ENCODE assay signal across 13 cellular contexts in genomic region chr1:153122831-153123421, GRCh38. TPM values are rescaled to one million over a fixed set of nuclear protein-coding genes. Genes with fewer than 3 reads are reported as not detected.
DNase-seq lines count a peak whose midpoint lies in the region; ATAC-seq, FAIRE-seq and TF ChIP-seq lines count a peak whose summit lies in the region.
"Had no signal": no experiment of that assay in that cellular context is flagged by ENCODE, and none has a peak within 500 bp of the region (broad histone marks: within the 10 kb centered on the region; RNA-seq: fewer than 3 reads in every experiment).

No MANE protein-coding gene starts in this region.

- H3K27ac Mint-ChIP-seq in MCF 10A (ENCODE audit: low read depth, unreplicated experiment) (peak overlapping the region; percentile 84), progenitor cell of endocrine pancreas (peak overlapping the region; percentile 96)

- no peak overlapping the region for H3K9ac ChIP-seq in HepG2 (ENCODE audit: insufficient read depth, low read depth, low read length)

- no peaks in the 10 kb centered on the region for H3K27me3 ChIP-seq in left lung
- H3K27me3 ChIP-seq in HepG2 (ENCODE audit: control insufficient read depth in 1 of 2, insufficient read depth in 2 of 2, low read length in 2 of 2): no peaks in the 10 kb centered on the region
- H3K27me3 ChIP-seq: transverse colon had no signal

- H3K4me3 Mint-ChIP-seq in MCF 10A (ENCODE audit: unreplicated experiment) (peak overlapping the region; percentile 24), progenitor cell of endocrine pancreas (ENCODE audit: low read depth) (no peak overlapping the region)
- H3K4me3 Mint-ChIP-seq: activated T-cell treated with anti-CD3 and anti-CD28 coated beads, Interleukin-2, amount 50 U/mL, for 4 hours had no signal

- H4K20me1 ChIP-seq in HepG2 (ENCODE audit: insufficient read depth, low read length): no peaks in the 10 kb centered on the region

- no peaks in the 10 kb centered on the region for H3K27me3 Mint-ChIP-seq in MCF 10A (ENCODE audit: insufficient read depth, unreplicated experiment)
- no peaks in the 10 kb centered on the region for H3K27me3 Mint-ChIP-seq in progenitor cell of endocrine pancreas

- in situ Hi-C loops in HepG2 (cut with HindIII; ENCODE audit: extremely low pct_ligation_motif_present, low pct_unique_long_range_greater_than_20kb): no loop called here

- H3K36me3 ChIP-seq in left lung: no peaks in the 10 kb centered on the region
- H3K36me3 ChIP-seq in HepG2 (replicated peaks in 1 of 2; ENCODE audit: control insufficient read depth in 1 of 2, insufficient read depth in 2 of 2, low read length in 2 of 2): no peaks in the 10 kb centered on the region
- H3K36me3 ChIP-seq: transverse colon had no signal

- H3K4me2 ChIP-seq in HepG2 (ENCODE audit: low read depth, low read length): no peak overlapping the region

- H3K9me3 Mint-ChIP-seq in MCF 10A (ENCODE audit: unreplicated experiment) (peaks cover 15% of the 10 kb centered on the region), progenitor cell of endocrine pancreas (ENCODE audit: low read depth) (peaks cover 15% of the 10 kb centered on the region)

- TF ChIP-seq CTCF in MCF 10A (IDR thresholded peaks at IDR 0.05; ENCODE audit: unreplicated experiment): no peak
- TF ChIP-seq CTCF in progenitor cell of endocrine pancreas (IDR thresholded peaks at IDR 0.05; ENCODE audit: unreplicated experiment): no peak
- no peak for TF ChIP-seq CTCF in left lung (IDR thresholded peaks at IDR 0.05)
- no peak for TF ChIP-seq CTCF in foreskin fibroblast (IDR thresholded peaks at IDR 0.05; ENCODE audit: low read depth, low read length)
- TF ChIP-seq CTCF in HepG2 (CRISPR knock-in tag; IDR thresholded peaks at IDR 0.05): no peak
- TF ChIP-seq CTCF in D721Med (IDR thresholded peaks at IDR 0.05; ENCODE audit: insufficient read depth, missing control alignments): no peak

- DNase-seq in NCI-H1930 (lab: John Stamatoyannopoulos, UW): peak; percentile 50 to 71
- peak; percentile 95 for DNase-seq in MCF 10A (ENCODE audit: unreplicated experiment)
- DNase-seq in progenitor cell of endocrine pancreas (ENCODE audit: low spot score, unreplicated experiment): no peak
- DNase-seq in left lung: no peak
- DNase-seq in foreskin fibroblast: no peak
- DNase-seq in HepG2 (ENCODE audit: low spot score): no peak
- no peak for DNase-seq in D721Med (ENCODE audit: insufficient read length, low spot score)
- DNase-seq: activated T-cell treated with anti-CD3 and anti-CD28 coated beads, Interleukin-2, amount 50 U/mL, for 4 hours; transverse colon had no signal

- H3K9me3 ChIP-seq in left lung: no peaks in the 10 kb centered on the region
- H3K9me3 ChIP-seq in HepG2 (ENCODE audit: low read length): no peaks in the 10 kb centered on the region
- H3K9me3 ChIP-seq: transverse colon had no signal

- no peak overlapping the region for H2AFZ ChIP-seq in HepG2 (ENCODE audit: low read length)

- intact Hi-C loops in MCF 10A (cut with micrococcal nuclease) (no loop called here), left lung (cut with DNase I) (no loop called here), HepG2 (cut with micrococcal nuclease; ENCODE audit: unreplicated experiment) (no loop called here)

- FAIRE-seq in HepG2 (lab: Jason Lieb, UNC): no peak
- FAIRE-seq in D721Med (lab: Jason Lieb, UNC): no peak

- WGBS in HepG2 (ENCODE audit: low lambda C conversion rate): 28% methylated on average over 3 of the region's 3 CpGs

- H3K36me3 Mint-ChIP-seq in MCF 10A (ENCODE audit: insufficient read depth, unreplicated experiment): no peaks in the 10 kb centered on the region
- peaks cover 1% of the 10 kb centered on the region for H3K36me3 Mint-ChIP-seq in progenitor cell of endocrine pancreas (ENCODE audit: insufficient read depth)

- TF ChIP-seq EP300 in HepG2 (IDR thresholded peaks at IDR 0.05; ENCODE audit: low read depth in 2 of 2, low read length in 2 of 2): no peak
- no peak for TF ChIP-seq EP300 in HepG2 (CRISPR knock-in tag; IDR thresholded peaks at IDR 0.05; ENCODE audit: borderline replicate concordance)

- H3K4me1 ChIP-seq in left lung (no peaks in the 10 kb centered on the region), HepG2 (ENCODE audit: insufficient read depth, low read length) (no peaks in the 10 kb centered on the region)
- H3K4me1 ChIP-seq: transverse colon had no signal

- POLR2A ChIA-PET in MCF 10A (lab: Yijun Ruan, JAX) (interaction anchor here (0.6 to 2.0 kb wide), 11 partner anchors 9 to 371 kb away, joined by 3 to 16 read pairs (median 5); partner anchors contain the start of gene SPRR2F), HepG2 (lab: Yijun Ruan, JAX) (no interaction called here)

- H3K4me1 Mint-ChIP-seq in MCF 10A (ENCODE audit: insufficient read depth, unreplicated experiment): peaks cover 12% of the 10 kb centered on the region
- peaks cover 30% of the 10 kb centered on the region for H3K4me1 Mint-ChIP-seq in progenitor cell of endocrine pancreas (ENCODE audit: low read depth)

- H3K4me3 ChIP-seq in left lung (no peak overlapping the region), foreskin fibroblast (ENCODE audit: low read depth in 1 of 2, low read length in 2 of 2) (no peak overlapping the region), HepG2 (replicated peaks in 1 of 3; ENCODE audit: insufficient read depth in 1 of 3, low read depth in 2 of 3, low read length in 3 of 3) (no peak overlapping the region)
- H3K4me3 ChIP-seq: transverse colon had no signal

- no peak for TF ChIP-seq RAD21 in HepG2 (CRISPR knock-in tag; IDR thresholded peaks at IDR 0.05)

- no peak for TF ChIP-seq POLR2A in HepG2 (IDR thresholded peaks at IDR 0.05; ENCODE audit: insufficient read depth in 1 of 2, low read depth in 2 of 2, low read length in 2 of 2)

- ATAC-seq in GM21786 (IDR thresholded peaks at IDR 0.05; ENCODE audit: unreplicated experiment): peak; percentile 42
- ATAC-seq in left lung: no peak
- ATAC-seq in HepG2: no peak
- ATAC-seq: activated T-cell treated with anti-CD3 and anti-CD28 coated beads, Interleukin-2, amount 50 U/mL, for 4 hours had no signal

- H3K79me2 ChIP-seq in HepG2 (ENCODE audit: insufficient read depth, low read length): no peaks in the 10 kb centered on the region

- BruUV-seq in MCF 10A (replicated peaks; lab: Mats Ljungman, UMichigan) (TSS peak; percentile 84), HepG2 (replicated peaks; lab: Mats Ljungman, UMichigan) (no TSS peak)

- H3K27ac ChIP-seq in left lung: no peak overlapping the region
- no peak overlapping the region for H3K27ac ChIP-seq in HepG2 (ENCODE audit: extremely low read length, insufficient read depth, low read length)
- H3K27ac ChIP-seq: transverse colon had no signal

- CTCF ChIA-PET in MCF 10A (lab: Yijun Ruan, JAX) (interaction anchor here (0.6 to 1.3 kb wide), 7 partner anchors 9 to 203 kb away, joined by 3 to 4 read pairs (median 3); partner anchors contain the start of gene SPRR2F), HepG2 (lab: Yijun Ruan, JAX; ENCODE audit: low intra/inter-chr PET ratio, low total read pairs) (no interaction called here)

RNA-seq across cellular contexts. Expression of gene SPRR2F, which starts 9.6 kb away (rescaled TPM):
- total RNA-seq in MCF 10A (2022) (not detected in 2 replicates), progenitor cell of endocrine pancreas (1.7 and 4.0 TPM in 2 replicates), left lung (not detected), HepG2 (2016; rRNA removed; fragmentation: Illumina TruSeq; extraction: Trizol) (not detected in 2 replicates)
- total RNA-seq in HepG2 (2016; cell fraction: cytosol; rRNA removed; fragmentation: Illumina TruSeq; extraction: Trizol; ENCODE audit: low read depth): not detected in 2 replicates
- not detected in 2 replicates for total RNA-seq in HepG2 (2016; cell fraction: insoluble cytoplasmic fraction; rRNA removed; fragmentation: Illumina TruSeq; extraction: Trizol)
- total RNA-seq in HepG2 (2016; cell fraction: membrane; rRNA removed; fragmentation: Illumina TruSeq; extraction: Trizol): not detected in 2 replicates
- total RNA-seq in HepG2 (2016; cell fraction: nucleus; rRNA removed; fragmentation: Illumina TruSeq; extraction: Trizol): not detected in 2 replicates
- polyA plus RNA-seq in HepG2 (2011; rRNA removed): not detected in 2 replicates
- not detected in 2 replicates for polyA plus RNA-seq in HepG2 (2011; cell fraction: cytosol; rRNA removed)
- polyA plus RNA-seq in HepG2 (2011; cell fraction: nucleus; rRNA removed): not detected in 2 replicates
- not detected in 2 replicates for polyA plus RNA-seq in HepG2 (2012)
- not detected in 2 replicates for polyA plus RNA-seq in HepG2 (2016; cell fraction: cytosol; fragmentation: Illumina TruSeq; extraction: Trizol; ENCODE audit: low read depth)
- polyA plus RNA-seq in HepG2 (2016; cell fraction: insoluble cytoplasmic fraction; fragmentation: Illumina TruSeq; extraction: Trizol; ENCODE audit: low read depth): not detected in 2 replicates
- polyA plus RNA-seq in HepG2 (2016; cell fraction: membrane; fragmentation: Illumina TruSeq; extraction: Trizol; ENCODE audit: low read depth): not detected in 2 replicates
- polyA plus RNA-seq in HepG2 (2016; cell fraction: nucleus; fragmentation: Illumina TruSeq; extraction: Trizol; ENCODE audit: insufficient read depth, low read depth): not detected in 2 replicates
- polyA minus RNA-seq in HepG2 (2011; rRNA and poly(A)+ RNA removed; ENCODE audit: low replicate concordance): not detected in 2 replicates
- not detected in 2 replicates for polyA minus RNA-seq in HepG2 (2011; cell fraction: cytosol; rRNA and poly(A)+ RNA removed)
- polyA minus RNA-seq in HepG2 (2011; cell fraction: nucleus; rRNA and poly(A)+ RNA removed): not detected in 2 replicates
- total RNA-seq: activated T-cell treated with anti-CD3 and anti-CD28 coated beads, Interleukin-2, amount 50 U/mL, for 4 hours; G401; HT-29; mesenteric fat pad; transverse colon had no signal

RNA-seq across cellular contexts. Expression of gene SPRR2G, which starts 27.8 kb away (rescaled TPM):
- total RNA-seq in MCF 10A (2022): not detected in 2 replicates
- total RNA-seq in progenitor cell of endocrine pancreas: not detected in 2 replicates
- not detected for total RNA-seq in left lung
- not detected in 2 replicates for total RNA-seq in HepG2 (2016; rRNA removed; fragmentation: Illumina TruSeq; extraction: Trizol)
- total RNA-seq in HepG2 (2016; cell fraction: cytosol; rRNA removed; fragmentation: Illumina TruSeq; extraction: Trizol; ENCODE audit: low read depth): not detected in 2 replicates
- total RNA-seq in HepG2 (2016; cell fraction: insoluble cytoplasmic fraction; rRNA removed; fragmentation: Illumina TruSeq; extraction: Trizol): not detected in 2 replicates
- not detected in 2 replicates for total RNA-seq in HepG2 (2016; cell fraction: membrane; rRNA removed; fragmentation: Illumina TruSeq; extraction: Trizol)
- total RNA-seq in HepG2 (2016; cell fraction: nucleus; rRNA removed; fragmentation: Illumina TruSeq; extraction: Trizol): not detected in 2 replicates
- polyA plus RNA-seq in HepG2 (2011; rRNA removed): not detected in 2 replicates
- polyA plus RNA-seq in HepG2 (2011; cell fraction: cytosol; rRNA removed): not detected in 2 replicates
- polyA plus RNA-seq in HepG2 (2011; cell fraction: nucleus; rRNA removed): not detected in 2 replicates
- polyA plus RNA-seq in HepG2 (2012): not detected in 2 replicates
- not detected in 2 replicates for polyA plus RNA-seq in HepG2 (2016; cell fraction: cytosol; fragmentation: Illumina TruSeq; extraction: Trizol; ENCODE audit: low read depth)
- polyA plus RNA-seq in HepG2 (2016; cell fraction: insoluble cytoplasmic fraction; fragmentation: Illumina TruSeq; extraction: Trizol; ENCODE audit: low read depth): not detected in 2 replicates
- polyA plus RNA-seq in HepG2 (2016; cell fraction: membrane; fragmentation: Illumina TruSeq; extraction: Trizol; ENCODE audit: low read depth): not detected in 2 replicates
- not detected in 2 replicates for polyA plus RNA-seq in HepG2 (2016; cell fraction: nucleus; fragmentation: Illumina TruSeq; extraction: Trizol; ENCODE audit: insufficient read depth, low read depth)
- polyA minus RNA-seq in HepG2 (2011; rRNA and poly(A)+ RNA removed; ENCODE audit: low replicate concordance): not detected in 2 replicates
- polyA minus RNA-seq in HepG2 (2011; cell fraction: cytosol; rRNA and poly(A)+ RNA removed): not detected in 2 replicates
- not detected in 2 replicates for polyA minus RNA-seq in HepG2 (2011; cell fraction: nucleus; rRNA and poly(A)+ RNA removed)
- total RNA-seq: activated T-cell treated with anti-CD3 and anti-CD28 coated beads, Interleukin-2, amount 50 U/mL, for 4 hours; G401; HT-29; mesenteric fat pad; transverse colon had no signal

RNA-seq across cellular contexts. Expression of gene SPRR2E, which starts 28.6 kb away (rescaled TPM):
- not detected in 2 replicates for total RNA-seq in MCF 10A (2022)
- not detected in 2 replicates for total RNA-seq in progenitor cell of endocrine pancreas
- total RNA-seq in left lung: not detected
- total RNA-seq in HepG2 (2016; rRNA removed; fragmentation: Illumina TruSeq; extraction: Trizol): not detected in 2 replicates
- total RNA-seq in HepG2 (2016; cell fraction: cytosol; rRNA removed; fragmentation: Illumina TruSeq; extraction: Trizol; ENCODE audit: low read depth): not detected in 2 replicates
- not detected in 2 replicates for total RNA-seq in HepG2 (2016; cell fraction: insoluble cytoplasmic fraction; rRNA removed; fragmentation: Illumina TruSeq; extraction: Trizol)
- not detected in 2 replicates for total RNA-seq in HepG2 (2016; cell fraction: membrane; rRNA removed; fragmentation: Illumina TruSeq; extraction: Trizol)
- total RNA-seq in HepG2 (2016; cell fraction: nucleus; rRNA removed; fragmentation: Illumina TruSeq; extraction: Trizol): not detected in 2 replicates
- polyA plus RNA-seq in HepG2 (2011; rRNA removed): not detected in 2 replicates
- not detected in 2 replicates for polyA plus RNA-seq in HepG2 (2011; cell fraction: cytosol; rRNA removed)
- polyA plus RNA-seq in HepG2 (2011; cell fraction: nucleus; rRNA removed): not detected in 2 replicates
- not detected in 2 replicates for polyA plus RNA-seq in HepG2 (2012)
- polyA plus RNA-seq in HepG2 (2016; cell fraction: cytosol; fragmentation: Illumina TruSeq; extraction: Trizol; ENCODE audit: low read depth): not detected in 2 replicates
- polyA plus RNA-seq in HepG2 (2016; cell fraction: insoluble cytoplasmic fraction; fragmentation: Illumina TruSeq; extraction: Trizol; ENCODE audit: low read depth): not detected in 2 replicates
- not detected in 2 replicates for polyA plus RNA-seq in HepG2 (2016; cell fraction: membrane; fragmentation: Illumina TruSeq; extraction: Trizol; ENCODE audit: low read depth)
- polyA plus RNA-seq in HepG2 (2016; cell fraction: nucleus; fragmentation: Illumina TruSeq; extraction: Trizol; ENCODE audit: insufficient read depth, low read depth): not detected in 2 replicates
- not detected in 2 replicates for polyA minus RNA-seq in HepG2 (2011; rRNA and poly(A)+ RNA removed; ENCODE audit: low replicate concordance)
- not detected in 2 replicates for polyA minus RNA-seq in HepG2 (2011; cell fraction: cytosol; rRNA and poly(A)+ RNA removed)
- not detected in 2 replicates for polyA minus RNA-seq in HepG2 (2011; cell fraction: nucleus; rRNA and poly(A)+ RNA removed)
- total RNA-seq: activated T-cell treated with anti-CD3 and anti-CD28 coated beads, Interleukin-2, amount 50 U/mL, for 4 hours; G401; HT-29; mesenteric fat pad; transverse colon had no signal

RNA-seq across cellular contexts. Expression of gene SPRR2B, which starts 51.5 kb away (rescaled TPM):
- total RNA-seq in MCF 10A (2022): not detected in 2 replicates
- not detected in 2 replicates for total RNA-seq in progenitor cell of endocrine pancreas
- total RNA-seq in left lung: not detected
- not detected in 2 replicates for total RNA-seq in HepG2 (2016; rRNA removed; fragmentation: Illumina TruSeq; extraction: Trizol)
- total RNA-seq in HepG2 (2016; cell fraction: cytosol; rRNA removed; fragmentation: Illumina TruSeq; extraction: Trizol; ENCODE audit: low read depth): not detected in 2 replicates
- not detected in 2 replicates for total RNA-seq in HepG2 (2016; cell fraction: insoluble cytoplasmic fraction; rRNA removed; fragmentation: Illumina TruSeq; extraction: Trizol)
- not detected in 2 replicates for total RNA-seq in HepG2 (2016; cell fraction: membrane; rRNA removed; fragmentation: Illumina TruSeq; extraction: Trizol)
- not detected in 2 replicates for total RNA-seq in HepG2 (2016; cell fraction: nucleus; rRNA removed; fragmentation: Illumina TruSeq; extraction: Trizol)
- not detected in 2 replicates for polyA plus RNA-seq in HepG2 (2011; rRNA removed)
- not detected in 2 replicates for polyA plus RNA-seq in HepG2 (2011; cell fraction: cytosol; rRNA removed)
- polyA plus RNA-seq in HepG2 (2011; cell fraction: nucleus; rRNA removed): not detected in 2 replicates
- polyA plus RNA-seq in HepG2 (2012): not detected in 2 replicates
- not detected in 2 replicates for polyA plus RNA-seq in HepG2 (2016; cell fraction: cytosol; fragmentation: Illumina TruSeq; extraction: Trizol; ENCODE audit: low read depth)
- not detected in 2 replicates for polyA plus RNA-seq in HepG2 (2016; cell fraction: insoluble cytoplasmic fraction; fragmentation: Illumina TruSeq; extraction: Trizol; ENCODE audit: low read depth)
- polyA plus RNA-seq in HepG2 (2016; cell fraction: membrane; fragmentation: Illumina TruSeq; extraction: Trizol; ENCODE audit: low read depth): not detected in 2 replicates
- polyA plus RNA-seq in HepG2 (2016; cell fraction: nucleus; fragmentation: Illumina TruSeq; extraction: Trizol; ENCODE audit: insufficient read depth, low read depth): not detected in 2 replicates
- polyA minus RNA-seq in HepG2 (2011; rRNA and poly(A)+ RNA removed; ENCODE audit: low replicate concordance): not detected in 2 replicates
- polyA minus RNA-seq in HepG2 (2011; cell fraction: cytosol; rRNA and poly(A)+ RNA removed): not detected in 2 replicates
- polyA minus RNA-seq in HepG2 (2011; cell fraction: nucleus; rRNA and poly(A)+ RNA removed): not detected in 2 replicates
- total RNA-seq: activated T-cell treated with anti-CD3 and anti-CD28 coated beads, Interleukin-2, amount 50 U/mL, for 4 hours; G401; HT-29; mesenteric fat pad; transverse colon had no signal

Comparison
In these comparisons a context has a peak if more than half of its experiments do, and no peak if none do; other contexts are left out.
1. DNase-seq: peak in NCI-H1930 (2 of 2) and MCF 10A (single experiment); none in progenitor cell of endocrine pancreas (single experiment), left lung (0 of 2), foreskin fibroblast (0 of 2), HepG2 (single experiment) and D721Med (single experiment).